Comparison of ENCODE assay signal across 16 cellular contexts in the genomic region with DNA sequence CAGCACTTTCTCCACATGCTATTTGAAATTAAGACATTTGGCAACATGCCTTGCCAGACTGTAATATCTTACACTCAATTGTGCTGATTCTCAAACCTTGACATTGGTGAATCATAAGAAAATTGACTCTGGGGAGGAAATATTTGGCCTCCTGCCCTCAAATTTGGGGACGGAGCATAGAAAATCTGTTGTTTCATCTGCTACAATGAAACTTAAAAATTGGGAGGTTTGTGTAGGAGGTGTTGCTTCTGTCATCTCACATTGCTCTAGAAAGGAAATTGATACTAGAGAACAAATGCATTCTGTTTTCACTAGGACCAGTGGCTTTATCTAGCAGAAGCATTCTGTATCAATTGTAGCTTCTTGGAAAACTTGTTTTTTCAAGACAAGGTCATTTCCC. TPM values are rescaled to one million over a fixed set of nuclear protein-coding genes. Genes with fewer than 3 reads are reported as not detected.
DNase-seq lines count a peak whose midpoint lies in the region; ATAC-seq and TF ChIP-seq lines count a peak whose summit lies in the region.
"Had no signal": no experiment of that assay in that cellular context is flagged by ENCODE, and none has a peak within 500 bp of the region (broad histone marks: within the 10 kb centered on the region; RNA-seq: fewer than 3 reads in every experiment).

No MANE protein-coding gene starts in this region.

- H3K4me3 ChIP-seq in parathyroid adenoma (ENCODE audit: low read depth, low read length): peak overlapping the region; percentile 5
- no peak overlapping the region for H3K4me3 ChIP-seq in effector memory CD4-positive, alpha-beta T cell (ENCODE audit: insufficient read depth, low read depth, low read length, poor library complexity, severe bottlenecking)

- no peaks in the 10 kb centered on the region for H3K27me3 Mint-ChIP-seq in activated CD4-positive, alpha-beta T cell treated with anti-CD3 and anti-CD28 coated beads for 36 hours

- no peaks in the 10 kb centered on the region for H3K36me3 ChIP-seq in parathyroid adenoma (ENCODE audit: control insufficient read depth, insufficient read depth, low read length)
- H3K36me3 ChIP-seq in effector memory CD4-positive, alpha-beta T cell (ENCODE audit: control insufficient read depth, insufficient read depth, low read length): no peaks in the 10 kb centered on the region

- H3K4me1 ChIP-seq in parathyroid adenoma: peaks cover 9% of the 10 kb centered on the region
- no peaks in the 10 kb centered on the region for H3K4me1 ChIP-seq in effector memory CD4-positive, alpha-beta T cell (ENCODE audit: control insufficient read depth, insufficient read depth, low read length, poor library complexity, severe bottlenecking)

- no peak overlapping the region for H3K27ac Mint-ChIP-seq in activated CD4-positive, alpha-beta T cell treated with anti-CD3 and anti-CD28 coated beads for 36 hours
- H3K27ac Mint-ChIP-seq: CD14-positive monocyte; CD8-positive, alpha-beta T cell; H9 had no signal

- no peaks in the 10 kb centered on the region for H3K79me2 ChIP-seq in parathyroid adenoma

- peaks cover 6% of the 10 kb centered on the region for H3K4me1 Mint-ChIP-seq in activated CD4-positive, alpha-beta T cell treated with anti-CD3 and anti-CD28 coated beads for 36 hours

- H3K4me2 ChIP-seq in parathyroid adenoma (ENCODE audit: low read length): peak overlapping the region; percentile 44

- H3K4me3 Mint-ChIP-seq in activated CD4-positive, alpha-beta T cell treated with anti-CD3 and anti-CD28 coated beads for 36 hours: no peak overlapping the region
- H3K4me3 Mint-ChIP-seq: CD14-positive monocyte; CD8-positive, alpha-beta T cell; H9 had no signal

- peak; percentile 63 for ATAC-seq in activated CD4-positive, alpha-beta T cell treated with anti-CD3 and anti-CD28 coated beads for 36 hours
- no peak for ATAC-seq in HG02571 (IDR thresholded peaks at IDR 0.05; ENCODE audit: unreplicated experiment)
- ATAC-seq in GM19351 (IDR thresholded peaks at IDR 0.05; ENCODE audit: unreplicated experiment): no peak
- ATAC-seq: CD8-positive, alpha-beta T cell had no signal

- intact Hi-C loops in activated CD4-positive, alpha-beta T cell treated with anti-CD3 and anti-CD28 coated beads for 36 hours (cut with DNase I, micrococcal nuclease): no loop called here

- peak overlapping the region; percentile 71 for H3K27ac ChIP-seq in parathyroid adenoma
- H3K27ac ChIP-seq in effector memory CD4-positive, alpha-beta T cell (ENCODE audit: insufficient read depth, low read length, poor library complexity, severe bottlenecking): no peak overlapping the region
- H3K27ac ChIP-seq: 22Rv1 had no signal

- TF ChIP-seq CTCF in parathyroid adenoma (IDR thresholded peaks at IDR 0.05): no peak

- no peaks in the 10 kb centered on the region for H3K9me3 Mint-ChIP-seq in activated CD4-positive, alpha-beta T cell treated with anti-CD3 and anti-CD28 coated beads for 36 hours (ENCODE audit: low read depth)
- H3K9me3 Mint-ChIP-seq: CD8-positive, alpha-beta T cell; H9 had no signal

- H3K9ac ChIP-seq in parathyroid adenoma: no peak overlapping the region

- no peak overlapping the region for H2AFZ ChIP-seq in parathyroid adenoma

- CTCF ChIA-PET in activated CD4-positive, alpha-beta T cell treated with anti-CD3 and anti-CD28 coated beads for 36 hours (lab: Charles Lee): interaction anchor here (0.6 kb wide), 1 partner anchor 21 kb away, joined by 3 read pairs; no protein-coding TSS in a partner anchor

- POLR2A ChIA-PET in activated CD4-positive, alpha-beta T cell treated with anti-CD3 and anti-CD28 coated beads for 36 hours (lab: Charles Lee): no interaction called here

- no peaks in the 10 kb centered on the region for H3K9me3 ChIP-seq in parathyroid adenoma (ENCODE audit: control insufficient read depth, low read length)
- H3K9me3 ChIP-seq in effector memory CD4-positive, alpha-beta T cell (ENCODE audit: control insufficient read depth, low read length): no peaks in the 10 kb centered on the region
- H3K9me3 ChIP-seq: Caco-2 had no signal

- peak; percentile 4 for DNase-seq in activated CD4-positive, alpha-beta T cell treated with anti-CD3 and anti-CD28 coated beads for 36 hours
- no peak for DNase-seq in activated CD4-positive, alpha-beta T cell treated with anti-CD3 and anti-CD28 coated beads for 4 hours
- DNase-seq in stimulated activated CD4-positive, alpha-beta T cell treated with anti-CD3 and anti-CD28 coated beads, Interleukin-15, amount 100 ng/mL, for 24 hours: peak; percentile 5
- DNase-seq in stimulated activated CD4-positive, alpha-beta T cell treated with anti-CD3 and anti-CD28 coated beads, Interleukin-2, amount 100 ng/mL, for 24 hours: no peak
- DNase-seq in effector memory CD4-positive, alpha-beta T cell: no peak
- DNase-seq: Caco-2; CD8-positive, alpha-beta T cell; DND-41; GDM1; GOT3; H9 had no signal

- H3K27me3 ChIP-seq in parathyroid adenoma (ENCODE audit: control insufficient read depth, insufficient read depth, low read length): no peaks in the 10 kb centered on the region
- H3K27me3 ChIP-seq in effector memory CD4-positive, alpha-beta T cell (replicated peaks; ENCODE audit: control insufficient read depth, insufficient read depth, low read length, poor library complexity, severe bottlenecking): no peaks in the 10 kb centered on the region

- H3K36me3 Mint-ChIP-seq in activated CD4-positive, alpha-beta T cell treated with anti-CD3 and anti-CD28 coated beads for 36 hours (ENCODE audit: low read depth): peaks cover 3% of the 10 kb centered on the region
- H3K36me3 Mint-ChIP-seq: CD8-positive, alpha-beta T cell had no signal

RNA-seq across cellular contexts. Expression of a gene that starts 5.3 kb away (rescaled TPM):
- total RNA-seq in activated CD4-positive, alpha-beta T cell treated with anti-CD3 and anti-CD28 coated beads for 36 hours: 1 to 10 TPM; 3.5 to 3.8 TPM

RNA-seq across cellular contexts. Expression of a gene that starts 22.1 kb away (rescaled TPM):
- total RNA-seq in activated CD4-positive, alpha-beta T cell treated with anti-CD3 and anti-CD28 coated beads for 36 hours: under 1 TPM; 0.21 to 0.23 TPM

Comparison
In these comparisons a context has a peak if more than half of its experiments do, and no peak if none do; other contexts are left out.
1. DNase-seq: peak in activated CD4-positive, alpha-beta T cell treated with anti-CD3 and anti-CD28 coated beads for 36 hours (single experiment) and stimulated activated CD4-positive, alpha-beta T cell treated with anti-CD3 and anti-CD28 coated beads, Interleukin-15, amount 100 ng/mL, for 24 hours (single experiment); none in activated CD4-positive, alpha-beta T cell treated with anti-CD3 and anti-CD28 coated beads for 4 hours (0 of 2), stimulated activated CD4-positive, alpha-beta T cell treated with anti-CD3 and anti-CD28 coated beads, Interleukin-2, amount 100 ng/mL, for 24 hours (0 of 2) and effector memory CD4-positive, alpha-beta T cell (0 of 3).